Comparison of ENCODE assay signal across 1 cellular context in the genomic region with DNA sequence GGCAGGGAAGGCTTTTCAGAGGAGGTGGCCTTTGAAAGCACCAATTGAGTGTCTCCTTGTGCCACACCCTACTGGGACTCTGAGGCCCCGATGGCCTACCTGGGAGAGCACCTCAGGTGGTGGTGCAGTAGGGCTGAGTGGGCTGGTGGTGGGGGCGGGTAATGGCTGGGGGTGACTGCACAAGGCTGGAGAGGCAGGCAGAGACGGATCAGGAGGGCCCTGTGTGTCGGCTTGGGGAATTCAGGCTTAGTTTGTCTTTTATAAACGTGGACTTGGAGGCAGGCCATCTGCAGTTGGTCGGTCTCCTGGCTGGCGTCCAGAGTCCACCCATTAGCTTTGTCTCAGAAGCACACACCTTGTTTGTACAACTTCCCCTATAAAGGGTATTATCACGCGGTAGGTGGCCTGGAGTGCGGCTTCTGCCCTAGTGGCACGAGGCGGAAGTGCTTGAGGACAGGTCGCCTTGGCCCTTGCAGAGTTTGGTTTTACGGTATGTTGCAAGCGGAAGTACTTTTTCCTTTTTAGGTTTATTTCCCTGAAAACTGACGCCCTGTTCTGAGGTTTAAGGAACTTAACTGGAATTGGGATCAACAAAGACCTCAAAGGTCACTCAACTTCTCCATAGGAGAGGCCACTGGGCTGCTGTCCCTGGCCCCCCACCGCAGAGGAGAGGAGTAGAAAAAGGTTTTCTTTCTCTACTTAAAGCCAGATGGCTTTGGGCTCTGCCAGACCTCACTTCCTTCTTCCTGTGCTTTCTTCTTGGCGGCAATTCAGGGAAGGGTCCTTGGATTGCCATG.
TF ChIP-seq lines count a peak whose summit lies in the region.

No MANE protein-coding gene starts in this region.

TF ChIP-seq in K562, 482 proteins besides CTCF, POLR2A, EP300 and RAD21 (continued from another document and continues in another):
- TF ChIP-seq, protein P1, sequence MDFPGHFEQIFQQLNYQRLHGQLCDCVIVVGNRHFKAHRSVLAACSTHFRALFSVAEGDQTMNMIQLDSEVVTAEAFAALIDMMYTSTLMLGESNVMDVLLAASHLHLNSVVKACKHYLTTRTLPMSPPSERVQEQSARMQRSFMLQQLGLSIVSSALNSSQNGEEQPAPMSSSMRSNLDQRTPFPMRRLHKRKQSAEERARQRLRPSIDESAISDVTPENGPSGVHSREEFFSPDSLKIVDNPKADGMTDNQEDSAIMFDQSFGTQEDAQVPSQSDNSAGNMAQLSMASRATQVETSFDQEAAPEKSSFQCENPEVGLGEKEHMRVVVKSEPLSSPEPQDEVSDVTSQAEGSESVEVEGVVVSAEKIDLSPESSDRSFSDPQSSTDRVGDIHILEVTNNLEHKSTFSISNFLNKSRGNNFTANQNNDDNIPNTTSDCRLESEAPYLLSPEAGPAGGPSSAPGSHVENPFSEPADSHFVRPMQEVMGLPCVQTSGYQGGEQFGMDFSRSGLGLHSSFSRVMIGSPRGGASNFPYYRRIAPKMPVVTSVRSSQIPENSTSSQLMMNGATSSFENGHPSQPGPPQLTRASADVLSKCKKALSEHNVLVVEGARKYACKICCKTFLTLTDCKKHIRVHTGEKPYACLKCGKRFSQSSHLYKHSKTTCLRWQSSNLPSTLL (IDR thresholded peaks at IDR 0.05) = no peak
- TF ChIP-seq MTA3 (IDR thresholded peaks at IDR 0.05; ENCODE audit: borderline replicate concordance) (0 out of 2 replicates have a peak, but pooled peaks have one; percentile 45), ZNF12 (CRISPR knock-in tag; IDR thresholded peaks at IDR 0.05) (no peak), TAF9B (IDR thresholded peaks at IDR 0.05; ENCODE audit: partially characterized antibody) (no peak), ZKSCAN3 (CRISPR knock-in tag; IDR thresholded peaks at IDR 0.05) (no peak), KLF10 (CRISPR knock-in tag; IDR thresholded peaks at IDR 0.05) (no peak), TRIM28 (IDR thresholded peaks at IDR 0.05) (no peak), NONO (IDR thresholded peaks at IDR 0.05; ENCODE audit: low read depth in 2 of 2, low read length in 1 of 2) (no peak), HLTF (IDR thresholded peaks at IDR 0.05) (no peak), ATF1 (CRISPR knock-in tag; IDR thresholded peaks at IDR 0.05) (no peak), ATF1 (tag; IDR thresholded peaks at IDR 0.05) (no peak), ZFPM2 (CRISPR knock-in tag; IDR thresholded peaks at IDR 0.05) (no peak), GABPA (tag; conservative IDR thresholded peaks at IDR 0.05; ENCODE audit: low read depth) (peak; percentile 40), BRD4 (IDR thresholded peaks at IDR 0.05) (no peak), SMARCB1 (IDR thresholded peaks at IDR 0.05; ENCODE audit: insufficient read length, low read depth) (no peak), ZNF699 (CRISPR knock-in tag; IDR thresholded peaks at IDR 0.05; ENCODE audit: insufficient replicate concordance) (no peak), SLC30A9 (CRISPR knock-in tag; IDR thresholded peaks at IDR 0.05) (no peak), CBFB (CRISPR knock-in tag; IDR thresholded peaks at IDR 0.05) (no peak), ZNF696 (CRISPR knock-in tag; conservative IDR thresholded peaks at IDR 0.05) (no peak), ZNF561 (CRISPR knock-in tag; conservative IDR thresholded peaks at IDR 0.05) (no peak), ILK (tag; IDR thresholded peaks at IDR 0.05; ENCODE audit: borderline replicate concordance, low read depth) (no peak), IRF2 (CRISPR knock-in tag; IDR thresholded peaks at IDR 0.05) (no peak), ZFP36 (IDR thresholded peaks at IDR 0.05; ENCODE audit: low read depth, low read length, partially characterized antibody) (peak; percentile 55), RBM39 (optimal IDR thresholded peaks at IDR 0.05; ENCODE audit: low read depth, low read length) (no peak), ARHGAP35 (IDR thresholded peaks at IDR 0.05; ENCODE audit: partially characterized antibody) (no peak), NFRKB (IDR thresholded peaks at IDR 0.05; ENCODE audit: low read depth) (peak; percentile 62; the same call in 1 of the 2 replicates)
- TF ChIP-seq, protein P2, sequence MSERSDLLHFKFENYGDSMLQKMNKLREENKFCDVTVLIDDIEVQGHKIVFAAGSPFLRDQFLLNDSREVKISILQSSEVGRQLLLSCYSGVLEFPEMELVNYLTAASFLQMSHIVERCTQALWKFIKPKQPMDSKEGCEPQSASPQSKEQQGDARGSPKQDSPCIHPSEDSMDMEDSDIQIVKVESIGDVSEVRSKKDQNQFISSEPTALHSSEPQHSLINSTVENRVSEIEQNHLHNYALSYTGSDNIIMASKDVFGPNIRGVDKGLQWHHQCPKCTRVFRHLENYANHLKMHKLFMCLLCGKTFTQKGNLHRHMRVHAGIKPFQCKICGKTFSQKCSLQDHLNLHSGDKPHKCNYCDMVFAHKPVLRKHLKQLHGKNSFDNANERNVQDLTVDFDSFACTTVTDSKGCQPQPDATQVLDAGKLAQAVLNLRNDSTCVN (CRISPR knock-in tag; IDR thresholded peaks at IDR 0.05) = no peak
- TF ChIP-seq, protein P3, sequence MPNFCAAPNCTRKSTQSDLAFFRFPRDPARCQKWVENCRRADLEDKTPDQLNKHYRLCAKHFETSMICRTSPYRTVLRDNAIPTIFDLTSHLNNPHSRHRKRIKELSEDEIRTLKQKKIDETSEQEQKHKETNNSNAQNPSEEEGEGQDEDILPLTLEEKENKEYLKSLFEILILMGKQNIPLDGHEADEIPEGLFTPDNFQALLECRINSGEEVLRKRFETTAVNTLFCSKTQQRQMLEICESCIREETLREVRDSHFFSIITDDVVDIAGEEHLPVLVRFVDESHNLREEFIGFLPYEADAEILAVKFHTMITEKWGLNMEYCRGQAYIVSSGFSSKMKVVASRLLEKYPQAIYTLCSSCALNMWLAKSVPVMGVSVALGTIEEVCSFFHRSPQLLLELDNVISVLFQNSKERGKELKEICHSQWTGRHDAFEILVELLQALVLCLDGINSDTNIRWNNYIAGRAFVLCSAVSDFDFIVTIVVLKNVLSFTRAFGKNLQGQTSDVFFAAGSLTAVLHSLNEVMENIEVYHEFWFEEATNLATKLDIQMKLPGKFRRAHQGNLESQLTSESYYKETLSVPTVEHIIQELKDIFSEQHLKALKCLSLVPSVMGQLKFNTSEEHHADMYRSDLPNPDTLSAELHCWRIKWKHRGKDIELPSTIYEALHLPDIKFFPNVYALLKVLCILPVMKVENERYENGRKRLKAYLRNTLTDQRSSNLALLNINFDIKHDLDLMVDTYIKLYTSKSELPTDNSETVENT (CRISPR knock-in tag; IDR thresholded peaks at IDR 0.05) = no peak
- TF ChIP-seq, protein P4, sequence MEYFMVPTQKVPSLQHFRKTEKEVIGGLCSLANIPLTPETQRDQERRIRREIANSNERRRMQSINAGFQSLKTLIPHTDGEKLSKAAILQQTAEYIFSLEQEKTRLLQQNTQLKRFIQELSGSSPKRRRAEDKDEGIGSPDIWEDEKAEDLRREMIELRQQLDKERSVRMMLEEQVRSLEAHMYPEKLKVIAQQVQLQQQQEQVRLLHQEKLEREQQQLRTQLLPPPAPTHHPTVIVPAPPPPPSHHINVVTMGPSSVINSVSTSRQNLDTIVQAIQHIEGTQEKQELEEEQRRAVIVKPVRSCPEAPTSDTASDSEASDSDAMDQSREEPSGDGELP (CRISPR knock-in tag; IDR thresholded peaks at IDR 0.05; ENCODE audit: borderline replicate concordance) = peak; percentile 31; the same call in 1 of the 2 replicates
- TF ChIP-seq, protein P5, sequence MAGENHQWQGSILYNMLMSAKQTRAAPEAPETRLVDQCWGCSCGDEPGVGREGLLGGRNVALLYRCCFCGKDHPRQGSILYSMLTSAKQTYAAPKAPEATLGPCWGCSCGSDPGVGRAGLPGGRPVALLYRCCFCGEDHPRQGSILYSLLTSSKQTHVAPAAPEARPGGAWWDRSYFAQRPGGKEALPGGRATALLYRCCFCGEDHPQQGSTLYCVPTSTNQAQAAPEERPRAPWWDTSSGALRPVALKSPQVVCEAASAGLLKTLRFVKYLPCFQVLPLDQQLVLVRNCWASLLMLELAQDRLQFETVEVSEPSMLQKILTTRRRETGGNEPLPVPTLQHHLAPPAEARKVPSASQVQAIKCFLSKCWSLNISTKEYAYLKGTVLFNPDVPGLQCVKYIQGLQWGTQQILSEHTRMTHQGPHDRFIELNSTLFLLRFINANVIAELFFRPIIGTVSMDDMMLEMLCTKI (IDR thresholded peaks at IDR 0.05; ENCODE audit: partially characterized antibody) = no peak
- TF ChIP-seq, protein P6, sequence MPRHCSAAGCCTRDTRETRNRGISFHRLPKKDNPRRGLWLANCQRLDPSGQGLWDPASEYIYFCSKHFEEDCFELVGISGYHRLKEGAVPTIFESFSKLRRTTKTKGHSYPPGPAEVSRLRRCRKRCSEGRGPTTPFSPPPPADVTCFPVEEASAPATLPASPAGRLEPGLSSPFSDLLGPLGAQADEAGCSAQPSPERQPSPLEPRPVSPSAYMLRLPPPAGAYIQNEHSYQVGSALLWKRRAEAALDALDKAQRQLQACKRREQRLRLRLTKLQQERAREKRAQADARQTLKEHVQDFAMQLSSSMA (CRISPR knock-in tag; IDR thresholded peaks at IDR 0.05) = no peak
- TF ChIP-seq, protein P7, sequence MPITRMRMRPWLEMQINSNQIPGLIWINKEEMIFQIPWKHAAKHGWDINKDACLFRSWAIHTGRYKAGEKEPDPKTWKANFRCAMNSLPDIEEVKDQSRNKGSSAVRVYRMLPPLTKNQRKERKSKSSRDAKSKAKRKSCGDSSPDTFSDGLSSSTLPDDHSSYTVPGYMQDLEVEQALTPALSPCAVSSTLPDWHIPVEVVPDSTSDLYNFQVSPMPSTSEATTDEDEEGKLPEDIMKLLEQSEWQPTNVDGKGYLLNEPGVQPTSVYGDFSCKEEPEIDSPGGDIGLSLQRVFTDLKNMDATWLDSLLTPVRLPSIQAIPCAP (CRISPR knock-in tag; IDR thresholded peaks at IDR 0.05; ENCODE audit: borderline replicate concordance) = no peak
- TF ChIP-seq, protein P8, sequence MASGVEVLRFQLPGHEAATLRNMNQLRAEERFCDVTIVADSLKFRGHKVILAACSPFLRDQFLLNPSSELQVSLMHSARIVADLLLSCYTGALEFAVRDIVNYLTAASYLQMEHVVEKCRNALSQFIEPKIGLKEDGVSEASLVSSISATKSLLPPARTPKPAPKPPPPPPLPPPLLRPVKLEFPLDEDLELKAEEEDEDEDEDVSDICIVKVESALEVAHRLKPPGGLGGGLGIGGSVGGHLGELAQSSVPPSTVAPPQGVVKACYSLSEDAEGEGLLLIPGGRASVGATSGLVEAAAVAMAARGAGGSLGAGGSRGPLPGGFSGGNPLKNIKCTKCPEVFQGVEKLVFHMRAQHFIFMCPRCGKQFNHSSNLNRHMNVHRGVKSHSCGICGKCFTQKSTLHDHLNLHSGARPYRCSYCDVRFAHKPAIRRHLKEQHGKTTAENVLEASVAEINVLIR (CRISPR knock-in tag; IDR thresholded peaks at IDR 0.05) = no peak
- TF ChIP-seq, protein P9, sequence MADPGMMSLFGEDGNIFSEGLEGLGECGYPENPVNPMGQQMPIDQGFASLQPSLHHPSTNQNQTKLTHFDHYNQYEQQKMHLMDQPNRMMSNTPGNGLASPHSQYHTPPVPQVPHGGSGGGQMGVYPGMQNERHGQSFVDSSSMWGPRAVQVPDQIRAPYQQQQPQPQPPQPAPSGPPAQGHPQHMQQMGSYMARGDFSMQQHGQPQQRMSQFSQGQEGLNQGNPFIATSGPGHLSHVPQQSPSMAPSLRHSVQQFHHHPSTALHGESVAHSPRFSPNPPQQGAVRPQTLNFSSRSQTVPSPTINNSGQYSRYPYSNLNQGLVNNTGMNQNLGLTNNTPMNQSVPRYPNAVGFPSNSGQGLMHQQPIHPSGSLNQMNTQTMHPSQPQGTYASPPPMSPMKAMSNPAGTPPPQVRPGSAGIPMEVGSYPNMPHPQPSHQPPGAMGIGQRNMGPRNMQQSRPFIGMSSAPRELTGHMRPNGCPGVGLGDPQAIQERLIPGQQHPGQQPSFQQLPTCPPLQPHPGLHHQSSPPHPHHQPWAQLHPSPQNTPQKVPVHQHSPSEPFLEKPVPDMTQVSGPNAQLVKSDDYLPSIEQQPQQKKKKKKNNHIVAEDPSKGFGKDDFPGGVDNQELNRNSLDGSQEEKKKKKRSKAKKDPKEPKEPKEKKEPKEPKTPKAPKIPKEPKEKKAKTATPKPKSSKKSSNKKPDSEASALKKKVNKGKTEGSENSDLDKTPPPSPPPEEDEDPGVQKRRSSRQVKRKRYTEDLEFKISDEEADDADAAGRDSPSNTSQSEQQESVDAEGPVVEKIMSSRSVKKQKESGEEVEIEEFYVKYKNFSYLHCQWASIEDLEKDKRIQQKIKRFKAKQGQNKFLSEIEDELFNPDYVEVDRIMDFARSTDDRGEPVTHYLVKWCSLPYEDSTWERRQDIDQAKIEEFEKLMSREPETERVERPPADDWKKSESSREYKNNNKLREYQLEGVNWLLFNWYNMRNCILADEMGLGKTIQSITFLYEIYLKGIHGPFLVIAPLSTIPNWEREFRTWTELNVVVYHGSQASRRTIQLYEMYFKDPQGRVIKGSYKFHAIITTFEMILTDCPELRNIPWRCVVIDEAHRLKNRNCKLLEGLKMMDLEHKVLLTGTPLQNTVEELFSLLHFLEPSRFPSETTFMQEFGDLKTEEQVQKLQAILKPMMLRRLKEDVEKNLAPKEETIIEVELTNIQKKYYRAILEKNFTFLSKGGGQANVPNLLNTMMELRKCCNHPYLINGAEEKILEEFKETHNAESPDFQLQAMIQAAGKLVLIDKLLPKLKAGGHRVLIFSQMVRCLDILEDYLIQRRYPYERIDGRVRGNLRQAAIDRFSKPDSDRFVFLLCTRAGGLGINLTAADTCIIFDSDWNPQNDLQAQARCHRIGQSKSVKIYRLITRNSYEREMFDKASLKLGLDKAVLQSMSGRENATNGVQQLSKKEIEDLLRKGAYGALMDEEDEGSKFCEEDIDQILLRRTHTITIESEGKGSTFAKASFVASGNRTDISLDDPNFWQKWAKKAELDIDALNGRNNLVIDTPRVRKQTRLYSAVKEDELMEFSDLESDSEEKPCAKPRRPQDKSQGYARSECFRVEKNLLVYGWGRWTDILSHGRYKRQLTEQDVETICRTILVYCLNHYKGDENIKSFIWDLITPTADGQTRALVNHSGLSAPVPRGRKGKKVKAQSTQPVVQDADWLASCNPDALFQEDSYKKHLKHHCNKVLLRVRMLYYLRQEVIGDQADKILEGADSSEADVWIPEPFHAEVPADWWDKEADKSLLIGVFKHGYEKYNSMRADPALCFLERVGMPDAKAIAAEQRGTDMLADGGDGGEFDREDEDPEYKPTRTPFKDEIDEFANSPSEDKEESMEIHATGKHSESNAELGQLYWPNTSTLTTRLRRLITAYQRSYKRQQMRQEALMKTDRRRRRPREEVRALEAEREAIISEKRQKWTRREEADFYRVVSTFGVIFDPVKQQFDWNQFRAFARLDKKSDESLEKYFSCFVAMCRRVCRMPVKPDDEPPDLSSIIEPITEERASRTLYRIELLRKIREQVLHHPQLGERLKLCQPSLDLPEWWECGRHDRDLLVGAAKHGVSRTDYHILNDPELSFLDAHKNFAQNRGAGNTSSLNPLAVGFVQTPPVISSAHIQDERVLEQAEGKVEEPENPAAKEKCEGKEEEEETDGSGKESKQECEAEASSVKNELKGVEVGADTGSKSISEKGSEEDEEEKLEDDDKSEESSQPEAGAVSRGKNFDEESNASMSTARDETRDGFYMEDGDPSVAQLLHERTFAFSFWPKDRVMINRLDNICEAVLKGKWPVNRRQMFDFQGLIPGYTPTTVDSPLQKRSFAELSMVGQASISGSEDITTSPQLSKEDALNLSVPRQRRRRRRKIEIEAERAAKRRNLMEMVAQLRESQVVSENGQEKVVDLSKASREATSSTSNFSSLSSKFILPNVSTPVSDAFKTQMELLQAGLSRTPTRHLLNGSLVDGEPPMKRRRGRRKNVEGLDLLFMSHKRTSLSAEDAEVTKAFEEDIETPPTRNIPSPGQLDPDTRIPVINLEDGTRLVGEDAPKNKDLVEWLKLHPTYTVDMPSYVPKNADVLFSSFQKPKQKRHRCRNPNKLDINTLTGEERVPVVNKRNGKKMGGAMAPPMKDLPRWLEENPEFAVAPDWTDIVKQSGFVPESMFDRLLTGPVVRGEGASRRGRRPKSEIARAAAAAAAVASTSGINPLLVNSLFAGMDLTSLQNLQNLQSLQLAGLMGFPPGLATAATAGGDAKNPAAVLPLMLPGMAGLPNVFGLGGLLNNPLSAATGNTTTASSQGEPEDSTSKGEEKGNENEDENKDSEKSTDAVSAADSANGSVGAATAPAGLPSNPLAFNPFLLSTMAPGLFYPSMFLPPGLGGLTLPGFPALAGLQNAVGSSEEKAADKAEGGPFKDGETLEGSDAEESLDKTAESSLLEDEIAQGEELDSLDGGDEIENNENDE (IDR thresholded peaks at IDR 0.05; ENCODE audit: low read depth, low read length) = no peak
